10 cellular contexts compared by ENCODE assay signal in genomic region chr3:141959921-141960554, GRCh38.
DNase-seq lines count a peak whose midpoint lies in the region; ATAC-seq, FAIRE-seq and TF ChIP-seq lines count a peak whose summit lies in the region.
"Had no signal": no experiment of that assay in that cellular context is flagged by ENCODE, and none has a peak within 500 bp of the region (broad histone marks: within the 10 kb centered on the region; RNA-seq: fewer than 3 reads in every experiment).

No MANE protein-coding gene starts in this region.

- H3K4me1 ChIP-seq in gastrocnemius medialis: no peaks in the 10 kb centered on the region

- H3K27ac ChIP-seq in gastrocnemius medialis: peak overlapping the region in 3 of 4 donors; percentile 3 to 23 (median 4)

- H3K27me3 ChIP-seq in gastrocnemius medialis: no peaks in the 10 kb centered on the region

- no peaks in the 10 kb centered on the region for H3K9me3 ChIP-seq in gastrocnemius medialis

- no peak for ATAC-seq in gastrocnemius medialis
- no peak for ATAC-seq in HG03097 (IDR thresholded peaks at IDR 0.05; ENCODE audit: low FRiP score, unreplicated experiment)
- no peak for ATAC-seq in HG03571 (IDR thresholded peaks at IDR 0.05; ENCODE audit: unreplicated experiment)

- no peak for TF ChIP-seq CTCF in gastrocnemius medialis (IDR thresholded peaks at IDR 0.05 in 4 of 5, conservative IDR thresholded peaks at IDR 0.05 in 1 of 5)

- no peak for FAIRE-seq in GM12891 (lab: Jason Lieb, UNC)

- intact Hi-C loops in gastrocnemius medialis (cut with DNase I; ENCODE audit: low total_unique reads): loop anchor here (5.0 kb wide), 1 partner anchor 187 kb away; the partner anchor contains the start of gene TFDP2

- peaks cover 0 to 18% of the 10 kb centered on the region in 2 donors for H3K36me3 ChIP-seq in gastrocnemius medialis

- H3K4me3 ChIP-seq in gastrocnemius medialis: no peak overlapping the region

- DNase-seq in ELR (ENCODE audit: low read depth) (peak; percentile 86), amniotic epithelial cell (ENCODE audit: low read depth) (peak; percentile 61), glomerular visceral epithelial cell (ENCODE audit: extremely low spot score) (peak; percentile 31), gastrocnemius medialis (no peak), GM12891 (ENCODE audit: insufficient read length, low spot score) (no peak), NCI-H2081 treated with DMSO at 0.1 percent for 48 hours (lab: John Stamatoyannopoulos, UW) (no peak)
- DNase-seq: effector memory CD4-positive, alpha-beta T cell; stimulated activated CD4-positive, alpha-beta T cell treated with anti-CD3 and anti-CD28 coated beads, Interleukin-15, amount 100 ng/mL, for 24 hours had no signal

- TF ChIP-seq POLR2A in gastrocnemius medialis (IDR thresholded peaks at IDR 0.05): no peak
- TF ChIP-seq POLR2A in GM12891 (IDR thresholded peaks at IDR 0.05; ENCODE audit: low read depth, low read length): no peak

- in situ Hi-C loops in gastrocnemius medialis (cut with MboI; ENCODE audit: low sequenced_read_pairs in 4 of 4): loop anchor here (5.0 to 25.0 kb wide), 2 partner anchors 322 to 327 kb away; no protein-coding TSS in a partner anchor

TF ChIP-seq in GM12891, 5 proteins besides CTCF, POLR2A, EP300 and RAD21:
- TF ChIP-seq TAF1 (IDR thresholded peaks at IDR 0.05; ENCODE audit: low read depth, low read length) (no peak), POLR2AphosphoS5 (IDR thresholded peaks at IDR 0.05; ENCODE audit: low read depth, low read length) (no peak), POU2F2 (IDR thresholded peaks at IDR 0.05; ENCODE audit: low read depth, low read length) (no peak), PAX5 (IDR thresholded peaks at IDR 0.05; ENCODE audit: insufficient read depth, low read length, severe bottlenecking) (no peak), SPI1 (IDR thresholded peaks at IDR 0.05; ENCODE audit: low read depth, low read length) (no peak)

Comparison
In these comparisons a context has a peak if more than half of its experiments do, and no peak if none do; other contexts are left out.
1. DNase-seq: peak in ELR (single experiment), amniotic epithelial cell (single experiment) and glomerular visceral epithelial cell (single experiment); none in gastrocnemius medialis (0 of 2), GM12891 (single experiment) and NCI-H2081 treated with DMSO at 0.1 percent for 48 hours (single experiment).